Comparison of ENCODE assay signal across 25 cellular contexts in the genomic region with DNA sequence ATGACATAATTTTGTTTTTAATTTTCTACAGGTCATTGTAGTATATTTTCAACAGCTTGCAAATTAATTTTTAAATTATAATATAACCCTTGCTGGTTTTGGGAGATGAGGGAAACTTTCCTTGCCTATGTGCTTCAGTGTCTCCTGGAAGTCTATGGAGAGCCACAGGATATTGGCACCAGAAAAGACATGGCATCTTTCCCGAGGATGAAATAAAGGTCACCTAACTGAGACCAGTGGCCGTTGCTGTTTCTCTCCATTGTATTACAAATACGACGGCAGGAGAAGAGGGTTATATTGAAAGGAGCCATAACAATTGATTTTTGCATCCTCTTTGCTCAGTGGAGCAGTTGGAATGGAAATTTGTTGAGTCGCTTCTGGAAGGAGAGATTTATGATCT. TPM values are rescaled to one million over a fixed set of nuclear protein-coding genes. Genes with fewer than 3 reads are reported as not detected.
DNase-seq lines count a peak whose midpoint lies in the region; ATAC-seq, FAIRE-seq and TF ChIP-seq lines count a peak whose summit lies in the region.
"Had no signal": no experiment of that assay in that cellular context is flagged by ENCODE, and none has a peak within 500 bp of the region (broad histone marks: within the 10 kb centered on the region; RNA-seq: fewer than 3 reads in every experiment).

No MANE protein-coding gene starts in this region.

- H3K9me3 ChIP-seq in A549 = no peaks in the 10 kb centered on the region
- H3K9me3 ChIP-seq in K562 (replicated peaks; ENCODE audit: control insufficient read depth, insufficient read depth, low read depth, low read length) = 0 out of 2 replicates have a peak, but pooled peaks cover 6% of the 10 kb centered on the region
- H3K9me3 ChIP-seq in keratinocyte (ENCODE audit: control insufficient read depth, low read depth, low read length) = no peaks in the 10 kb centered on the region
- no peaks in the 10 kb centered on the region for H3K9me3 ChIP-seq in liver (ENCODE audit: control insufficient read depth in 4 of 4, low read length in 3 of 4)
- no peaks in the 10 kb centered on the region for H3K9me3 ChIP-seq in aorta (ENCODE audit: control insufficient read depth, low read length)
- H3K9me3 ChIP-seq: BE2C; BLaER1 treated with 17β-estradiol and CSF1 and Interleukin-3, amounts not matched to agents 10 nM and 100 nM had no signal

- H3K9ac ChIP-seq in K562 (ENCODE audit: insufficient read depth in 1 of 2, low read depth in 2 of 2, low read length in 2 of 2) = no peak overlapping the region
- no peak overlapping the region for H3K9ac ChIP-seq in keratinocyte (ENCODE audit: control insufficient read depth, extremely low read depth, insufficient read depth, low read length)
- no peak overlapping the region for H3K9ac ChIP-seq in liver (ENCODE audit: low read depth in 1 of 2, low read length in 2 of 2)
- H3K9ac ChIP-seq: BLaER1 treated with 17β-estradiol and CSF1 and Interleukin-3, amounts not matched to agents 10 nM and 100 nM had no signal

- H3K4me3 ChIP-seq in A549 = no peak overlapping the region
- H3K4me3 ChIP-seq in K562 = no peak overlapping the region
- H3K4me3 ChIP-seq in keratinocyte (ENCODE audit: control insufficient read depth in 2 of 3, extremely low read depth in 1 of 3, insufficient read depth in 2 of 3, low read depth in 1 of 3, low read length in 3 of 3) = no peak overlapping the region
- no peak overlapping the region for H3K4me3 ChIP-seq in liver (ENCODE audit: low read depth in 1 of 3, low read length in 3 of 3)
- H3K4me3 ChIP-seq in aorta (ENCODE audit: low read length in 2 of 2) = no peak overlapping the region
- H3K4me3 ChIP-seq: BLaER1 treated with 17β-estradiol and CSF1 and Interleukin-3, amounts not matched to agents 10 nM and 100 nM had no signal

- TF ChIP-seq CTCF in A549 (IDR thresholded peaks at IDR 0.05) = no peak
- TF ChIP-seq CTCF in K562 (IDR thresholded peaks at IDR 0.05 in 2 of 3, conservative IDR thresholded peaks at IDR 0.05 in 1 of 3; ENCODE audit: insufficient read depth in 2 of 3, low read depth in 1 of 3, low read length in 3 of 3) = no peak
- no peak for TF ChIP-seq CTCF in keratinocyte (optimal IDR thresholded peaks at IDR 0.05 in 1 of 3, IDR thresholded peaks at IDR 0.05 in 1 of 3, conservative IDR thresholded peaks at IDR 0.05 in 1 of 3; ENCODE audit: extremely low read depth in 1 of 3, insufficient read depth in 2 of 3, low read length in 3 of 3)
- no peak for TF ChIP-seq CTCF in liver (IDR thresholded peaks at IDR 0.05; ENCODE audit: low read depth, low read length, missing input control)

- H3K36me3 ChIP-seq in K562 (ENCODE audit: control insufficient read depth, insufficient read depth, low read length) (no peaks in the 10 kb centered on the region), keratinocyte (ENCODE audit: control insufficient read depth in 2 of 2, extremely low read depth in 1 of 2, insufficient read depth in 2 of 2, low read length in 2 of 2) (no peaks in the 10 kb centered on the region), liver (ENCODE audit: control insufficient read depth in 4 of 4, insufficient read depth in 3 of 4, low read depth in 1 of 4, low read length in 3 of 4) (no peaks in the 10 kb centered on the region), aorta (ENCODE audit: control insufficient read depth in 1 of 2, insufficient read depth in 2 of 2, low read length in 1 of 2) (no peaks in the 10 kb centered on the region)
- H3K36me3 ChIP-seq: BE2C; BLaER1 treated with 17β-estradiol and CSF1 and Interleukin-3, amounts not matched to agents 10 nM and 100 nM had no signal

- BruUV-seq in K562 (replicated peaks; lab: Mats Ljungman, UMichigan) = no TSS peak

- no peak overlapping the region for H3K27ac ChIP-seq in A549
- no peak overlapping the region for H3K27ac ChIP-seq in K562 (ENCODE audit: extremely low read depth, low read depth, low read length)
- H3K27ac ChIP-seq in keratinocyte (ENCODE audit: control insufficient read depth, insufficient read depth, low read length) = no peak overlapping the region
- H3K27ac ChIP-seq in liver (ENCODE audit: low read depth in 1 of 2, low read length in 2 of 2) = peak overlapping the region; percentile 59 to 61
- no peak overlapping the region for H3K27ac ChIP-seq in aorta (ENCODE audit: low read depth in 1 of 2, low read length in 2 of 2)
- H3K27ac ChIP-seq: 22Rv1; BLaER1 treated with 17β-estradiol and CSF1 and Interleukin-3, amounts not matched to agents 10 nM and 100 nM had no signal

- TF ChIP-seq EP300 in A549 (IDR thresholded peaks at IDR 0.05) (no peak), K562 (IDR thresholded peaks at IDR 0.05; ENCODE audit: low read length) (no peak)

- no peaks in the 10 kb centered on the region for H3K79me2 ChIP-seq in K562 (ENCODE audit: control insufficient read depth, insufficient read depth, low read length)
- H3K79me2 ChIP-seq in keratinocyte (ENCODE audit: control insufficient read depth, insufficient read depth, low read length) = no peaks in the 10 kb centered on the region

- no peak overlapping the region for H3K4me2 ChIP-seq in A549
- no peak overlapping the region for H3K4me2 ChIP-seq in K562 (ENCODE audit: insufficient read depth, low read length)
- no peak overlapping the region for H3K4me2 ChIP-seq in keratinocyte (ENCODE audit: control insufficient read depth, extremely low read depth, insufficient read depth, low read depth, low read length)
- H3K4me2 ChIP-seq: BLaER1 treated with 17β-estradiol and CSF1 and Interleukin-3, amounts not matched to agents 10 nM and 100 nM had no signal

- CTCF ChIA-PET in A549 (lab: Yijun Ruan, JAX) = interaction anchor here (1.0 kb wide), 1 partner anchor 48 kb away, joined by 3 read pairs; no protein-coding TSS in a partner anchor
- CTCF ChIA-PET in K562 (lab: Yijun Ruan, JAX; ENCODE audit: low intra/inter-chr PET ratio) = no interaction called here

- DNase-seq in A549 (ENCODE audit: low read depth in 1 of 2, low spot score in 1 of 2) = no peak
- no peak for DNase-seq in K562 (ENCODE audit: extremely low read depth in 1 of 4, low spot score in 3 of 4)
- no peak for DNase-seq in keratinocyte (ENCODE audit: low read depth, low spot score)
- no peak for DNase-seq in aorta
- DNase-seq in GM19239 (ENCODE audit: insufficient read length, low spot score) = no peak
- DNase-seq in activated CD4-positive, alpha-beta T cell treated with anti-CD3 and anti-CD28 coated beads for 1 hour = no peak
- DNase-seq: ACHN; AML-193; BE2C; CD4-positive, alpha-beta T cell; CD8-positive, alpha-beta memory T cell; DMS 273 treated with DMSO at 0.1 percent for 48 hours; DMS79; EL; GF-D8; GOT3; H7; HCEC 1CT had no signal

- POLR2A ChIA-PET in A549 (lab: Yijun Ruan, JAX) (no interaction called here), K562 (lab: Yijun Ruan, JAX) (no interaction called here)

- WGBS in A549 (ENCODE audit: missing lambda C conversion rate) = 14% methylated on average over 5 of the region's 5 CpGs
- 73% methylated on average over 5 of the region's 5 CpGs for WGBS in K562 (ENCODE audit: insufficient coverage, low coverage, missing lambda C conversion rate)
- 33% methylated on average over 5 of the region's 5 CpGs for WGBS in liver
- WGBS in aorta, 2 donors = 78 to 79% methylated on average over 5 of the region's 5 CpGs

- in situ Hi-C loops in K562 (cut with MboI) = no loop called here

- FAIRE-seq in A549 (lab: Jason Lieb, UNC) (peak; percentile 32), K562 (lab: Jason Lieb, UNC) (no peak), keratinocyte (lab: Jason Lieb, UNC) (peak; percentile 23), GM19239 (lab: Jason Lieb, UNC) (no peak)
- FAIRE-seq: A204.1, D721Med, GM12891 had no signal

- H3K27me3 ChIP-seq in K562 (ENCODE audit: control insufficient read depth in 2 of 2, insufficient read depth in 2 of 2, low read length in 2 of 2) (no peaks in the 10 kb centered on the region), keratinocyte (ENCODE audit: control insufficient read depth, extremely low read depth, insufficient read depth, low read length) (no peaks in the 10 kb centered on the region), liver (ENCODE audit: control insufficient read depth in 4 of 4, insufficient read depth in 4 of 4, low read length in 3 of 4) (no peaks in the 10 kb centered on the region), aorta (ENCODE audit: control insufficient read depth in 1 of 2, insufficient read depth in 2 of 2, low read length in 1 of 2) (no peaks in the 10 kb centered on the region)
- H3K27me3 ChIP-seq: BE2C; BLaER1 treated with 17β-estradiol and CSF1 and Interleukin-3, amounts not matched to agents 10 nM and 100 nM had no signal

- H4K20me1 ChIP-seq in K562 (replicated peaks; ENCODE audit: control insufficient read depth, insufficient read depth, low read length) = no peaks in the 10 kb centered on the region
- no peaks in the 10 kb centered on the region for H4K20me1 ChIP-seq in keratinocyte (ENCODE audit: control insufficient read depth, extremely low read depth, insufficient read depth, low read length)
- H4K20me1 ChIP-seq: BLaER1 treated with 17β-estradiol and CSF1 and Interleukin-3, amounts not matched to agents 10 nM and 100 nM had no signal

- TF ChIP-seq POLR2A in A549 (IDR thresholded peaks at IDR 0.05; ENCODE audit: low read length) (no peak), K562 (conservative IDR thresholded peaks at IDR 0.05) (no peak)

- TF ChIP-seq RAD21 in A549 (conservative IDR thresholded peaks at IDR 0.05 in 1 of 2, IDR thresholded peaks at IDR 0.05 in 1 of 2) (no peak), K562 (CRISPR knock-in tag; conservative IDR thresholded peaks at IDR 0.05 in 1 of 2, IDR thresholded peaks at IDR 0.05 in 1 of 2) (no peak), liver (IDR thresholded peaks at IDR 0.05) (peak in 1 of 2 donors; percentile 35)

- intact Hi-C loops in K562 (cut with micrococcal nuclease) (no loop called here), aorta (cut with DNase I) (no loop called here)

- dilution Hi-C loops in keratinocyte (cut with MboI; ENCODE audit: extremely low pct_ligation_motif_present, low sequenced_read_pairs) = no loop called here

- no peaks in the 10 kb centered on the region for H3K4me1 ChIP-seq in A549
- peaks cover 4 to 26% of the 10 kb centered on the region in 2 experiments; a peak in 3 of 5 replicates for H3K4me1 ChIP-seq in K562 (replicated peaks in 1 of 2; ENCODE audit: control insufficient read depth in 2 of 2, insufficient read depth in 2 of 2, low read length in 2 of 2)
- H3K4me1 ChIP-seq in keratinocyte (ENCODE audit: control insufficient read depth, extremely low read depth, insufficient read depth, low read length) = peaks cover 2% of the 10 kb centered on the region
- peaks cover 0 to 49% (median 31%) of the 10 kb centered on the region in 4 donors for H3K4me1 ChIP-seq in liver (ENCODE audit: control insufficient read depth in 4 of 4, insufficient read depth in 4 of 4, low read length in 3 of 4)
- H3K4me1 ChIP-seq in aorta (ENCODE audit: control insufficient read depth in 1 of 2, insufficient read depth in 2 of 2, low read length in 2 of 2) = no peaks in the 10 kb centered on the region
- H3K4me1 ChIP-seq: BE2C; BLaER1 treated with 17β-estradiol and CSF1 and Interleukin-3, amounts not matched to agents 10 nM and 100 nM had no signal

- H3K9me1 ChIP-seq in K562 (ENCODE audit: control insufficient read depth, insufficient read depth, low read length) (no peaks in the 10 kb centered on the region), keratinocyte (ENCODE audit: control insufficient read depth, extremely low read depth, insufficient read depth, low read length) (no peaks in the 10 kb centered on the region)

- H2AFZ ChIP-seq in K562 (ENCODE audit: low read depth, low read length) (peak overlapping the region; percentile 47; the same call in 1 of the 2 replicates), keratinocyte (ENCODE audit: control insufficient read depth, low read length) (no peak overlapping the region)

- ATAC-seq in A549 (no peak), K562 (no peak), aorta (ENCODE audit: low FRiP score) (no peak), GM18858 (IDR thresholded peaks at IDR 0.05; ENCODE audit: unreplicated experiment) (no peak)

RNA-seq across cellular contexts. Expression of gene AQP9, which starts 19.9 kb away (rescaled TPM):
- polyA plus RNA-seq in A549 (2011; rRNA removed) (0.08 TPM in 1 of 2 replicates, not detected in the other), A549 (2017; fragmentation: RNase III; extraction: RNeasy Plus Mini Kit Qiagen cat#74134 plus additional on column Dnase treatment) (not detected in 3 replicates), K562 (2011; rRNA removed) (0.04 and 0.07 TPM in 2 replicates), K562 (2014; fragmentation: Illumina TruSeq; extraction: Trizol) (not detected in 2 replicates), K562 (2014; fragmentation: Nextera tagmentation; extraction: Ambion mirVana) (under 1 TPM in 1 of 2 experiments, not detected in 1; 0.08 TPM), K562 (2014; rRNA removed) (0.33 TPM in 1 of 2 replicates, not detected in the other), keratinocyte (1.5 to 3.6 TPM (median 2.6 TPM) in 3 replicates), liver (100 to 1,000 TPM in 1 of 2 donors, 10 to 100 TPM in 1; 69.9 to 111 TPM), aorta (1 to 10 TPM in 1 of 2 donors, under 1 TPM in 1; 0.59 to 2.8 TPM)
- not detected in 2 replicates for polyA plus RNA-seq in A549 (2012; cell fraction: cytosol; rRNA removed)
- not detected in 2 replicates for polyA plus RNA-seq in A549 (2012; cell fraction: nucleus; rRNA removed)
- not detected in 2 replicates for polyA minus RNA-seq in A549 (2011; rRNA and poly(A)+ RNA removed)
- 0.32 and 0.81 TPM in 2 replicates for total RNA-seq in K562 (2011; cell fraction: chromatin; rRNA removed; ENCODE audit: low replicate concordance)
- 0.17 and 0.39 TPM in 2 replicates for total RNA-seq in K562 (2011; cell fraction: nucleolus; rRNA removed)
- total RNA-seq in K562 (2011; cell fraction: nucleoplasm; rRNA removed) = 0.29 TPM in 1 of 2 replicates, not detected in the other
- total RNA-seq in K562 (2014; rRNA removed) (0.05 TPM in 1 of 2 replicates, not detected in the other), K562 (2014; rRNA removed; fragmentation: Illumina TruSeq; extraction: Trizol) (0.06 TPM in 1 of 2 replicates, not detected in the other), K562 (2015; rRNA removed; fragmentation: Illumina TruSeq; extraction: Trizol) (0.07 TPM in 1 of 2 replicates, not detected in the other), K562 (2021) (0.09 TPM in 1 of 2 replicates, not detected in the other), liver (100 to 1,000 TPM in 1 of 2 donors, 1 to 10 TPM in 1; 1.4 to 103 TPM), aorta (1 to 10 TPM; 2.6 to 7.9 TPM)
- 0.04 TPM in 1 of 2 replicates, not detected in the other for polyA plus RNA-seq in K562 (2011; cell fraction: cytosol; rRNA removed)
- polyA plus RNA-seq in K562 (2011; cell fraction: nucleus; rRNA removed) = 0.20 and 0.31 TPM in 2 replicates
- polyA plus RNA-seq in K562 (2012) = 0.08 and 0.53 TPM in 2 replicates
- 0.12 TPM in 1 of 2 replicates, not detected in the other for polyA minus RNA-seq in K562 (2011; rRNA and poly(A)+ RNA removed)
- polyA minus RNA-seq in K562 (2011; cell fraction: cytosol; rRNA and poly(A)+ RNA removed) = not detected in 2 replicates
- not detected in 2 replicates for polyA minus RNA-seq in K562 (2011; cell fraction: nucleus; rRNA and poly(A)+ RNA removed)
- polyA plus RNA-seq in keratinocyte (2011; ENCODE audit: low read depth) = 15.3 TPM
- polyA plus RNA-seq in keratinocyte (2011; cell fraction: cytosol; rRNA removed) = 0.58 and 1.3 TPM in 2 replicates
- 2.6 and 3.8 TPM in 2 replicates for polyA plus RNA-seq in keratinocyte (2011; cell fraction: nucleus; rRNA removed)
- 0.91 and 18.3 TPM in 2 replicates for polyA plus RNA-seq in keratinocyte (2012; ENCODE audit: low replicate concordance)
- 0.59 to 8.0 TPM (median 4.1 TPM) in 3 replicates for polyA minus RNA-seq in keratinocyte
- polyA minus RNA-seq in keratinocyte (2011; cell fraction: cytosol; rRNA and poly(A)+ RNA removed) = not detected
- polyA minus RNA-seq in keratinocyte (2011; cell fraction: nucleus; rRNA and poly(A)+ RNA removed) = 3.5 and 3.7 TPM in 2 replicates
- total RNA-seq: H7 had no signal
- polyA plus RNA-seq: CD8-positive, alpha-beta memory T cell had no signal

RNA-seq across cellular contexts. Expression of gene ALDH1A2, which starts 52.8 kb away (rescaled TPM):
- 0.23 and 0.30 TPM in 2 replicates for polyA plus RNA-seq in A549 (2011; rRNA removed)
- polyA plus RNA-seq in A549 (2012; cell fraction: cytosol; rRNA removed) = not detected in 2 replicates
- 0.04 and 0.26 TPM in 2 replicates for polyA plus RNA-seq in A549 (2012; cell fraction: nucleus; rRNA removed)
- 0.22 to 0.35 TPM (median 0.25 TPM) in 3 replicates for polyA plus RNA-seq in A549 (2017; fragmentation: RNase III; extraction: RNeasy Plus Mini Kit Qiagen cat#74134 plus additional on column Dnase treatment)
- polyA minus RNA-seq in A549 (2011; rRNA and poly(A)+ RNA removed) = 1.4 TPM in 1 of 2 replicates, not detected in the other
- 198 and 216 TPM in 2 replicates for total RNA-seq in K562 (2011; cell fraction: chromatin; rRNA removed; ENCODE audit: low replicate concordance)
- 93.6 and 103 TPM in 2 replicates for total RNA-seq in K562 (2011; cell fraction: nucleolus; rRNA removed)
- 137 and 198 TPM in 2 replicates for total RNA-seq in K562 (2011; cell fraction: nucleoplasm; rRNA removed)
- total RNA-seq in K562 (2014; rRNA removed) = 231 and 291 TPM in 2 replicates
- 333 and 354 TPM in 2 replicates for total RNA-seq in K562 (2014; rRNA removed; fragmentation: Illumina TruSeq; extraction: Trizol)
- total RNA-seq in K562 (2015; rRNA removed; fragmentation: Illumina TruSeq; extraction: Trizol) = 328 and 338 TPM in 2 replicates
- total RNA-seq in K562 (2021) = 393 and 398 TPM in 2 replicates
- 357 and 368 TPM in 2 replicates for polyA plus RNA-seq in K562 (2011; rRNA removed)
- 230 and 238 TPM in 2 replicates for polyA plus RNA-seq in K562 (2011; cell fraction: cytosol; rRNA removed)
- 194 and 196 TPM in 2 replicates for polyA plus RNA-seq in K562 (2011; cell fraction: nucleus; rRNA removed)
- 303 and 340 TPM in 2 replicates for polyA plus RNA-seq in K562 (2012)
- polyA plus RNA-seq in K562 (2014; fragmentation: Illumina TruSeq; extraction: Trizol) = 310 and 328 TPM in 2 replicates
- 100 to 1,000 TPM; 115 to 185 TPM for polyA plus RNA-seq in K562 (2014; fragmentation: Nextera tagmentation; extraction: Ambion mirVana)
- polyA plus RNA-seq in K562 (2014; rRNA removed) = 347 and 404 TPM in 2 replicates
- polyA minus RNA-seq in K562 (2011; rRNA and poly(A)+ RNA removed) = 402 and 407 TPM in 2 replicates
- polyA minus RNA-seq in K562 (2011; cell fraction: cytosol; rRNA and poly(A)+ RNA removed) = 228 and 368 TPM in 2 replicates
- 133 and 189 TPM in 2 replicates for polyA minus RNA-seq in K562 (2011; cell fraction: nucleus; rRNA and poly(A)+ RNA removed)
- polyA plus RNA-seq in keratinocyte = 1.4 to 1.9 TPM (median 1.7 TPM) in 3 replicates
- polyA plus RNA-seq in keratinocyte (2011; ENCODE audit: low read depth) = 1.8 TPM
- 0.47 and 1.4 TPM in 2 replicates for polyA plus RNA-seq in keratinocyte (2011; cell fraction: cytosol; rRNA removed)
- polyA plus RNA-seq in keratinocyte (2011; cell fraction: nucleus; rRNA removed) = 2.7 and 18.6 TPM in 2 replicates
- polyA plus RNA-seq in keratinocyte (2012; ENCODE audit: low replicate concordance) = 1.8 and 2.8 TPM in 2 replicates
- polyA minus RNA-seq in keratinocyte = 4.2 to 9.3 TPM (median 5.8 TPM) in 3 replicates
- not detected for polyA minus RNA-seq in keratinocyte (2011; cell fraction: cytosol; rRNA and poly(A)+ RNA removed)
- polyA minus RNA-seq in keratinocyte (2011; cell fraction: nucleus; rRNA and poly(A)+ RNA removed) = 6.5 and 14.5 TPM in 2 replicates
- 10 to 100 TPM in 1 of 2 donors, 1 to 10 TPM in 1; 1.2 to 22.7 TPM for total RNA-seq in liver
- polyA plus RNA-seq in liver = 10 to 100 TPM; 13.4 to 14.5 TPM
- 10 to 100 TPM in 1 of 2 donors, 1 to 10 TPM in 1; 5.9 to 10.0 TPM for total RNA-seq in aorta
- 10 to 100 TPM in 1 of 2 donors, 1 to 10 TPM in 1; 3.8 to 15.1 TPM for polyA plus RNA-seq in aorta
- total RNA-seq: CD4-positive, alpha-beta T cell had no signal
- polyA plus RNA-seq: CD8-positive, alpha-beta memory T cell had no signal

Comparison
In these comparisons a context has a peak if more than half of its experiments do, and no peak if none do; other contexts are left out.
1. H3K27ac ChIP-seq: peak in liver (2 of 2); none in A549 (0 of 2), K562 (single experiment), keratinocyte (single experiment) and aorta (0 of 2).
2. RNA of gene ALDH1A2, which starts 52.8 kb away (polyA plus RNA-seq): 115 to 404 TPM in K562; 3.8 to 15.1 TPM in aorta, 13.4 to 14.5 TPM in liver, 0.47 to 18.6 TPM in keratinocyte and 0.04 to 0.35 TPM in A549; every median in the first group is over 4 times any median in the second.